ENCODE assay signal across 29 cellular contexts in genomic region chr11:98130117-98130625, GRCh38.
"Had no signal": no experiment of that assay in that cellular context is flagged by ENCODE, and none has a peak within 500 bp of the region (broad histone marks: within the 10 kb centered on the region; RNA-seq: fewer than 3 reads in every experiment).

No MANE protein-coding gene starts in this region.

- H3K9me3 Mint-ChIP-seq: type B pancreatic cell had no signal

- H3K4me1 Mint-ChIP-seq: stimulated activated effector memory CD8-positive, alpha-beta T cell treated with anti-CD3 and anti-CD28 coated beads, Interleukin-12 subunit alpha, Interleukin-12 subunit beta, amount 100 ng/mL, for 72 hours; stimulated activated memory B cell treated with anti-CD40 and anti-IgM and Interleukin-4, amounts not matched to agents 10 μg/mL and 1 μg/mL and 100 μg/mL, for 72 hours; stimulated activated naive B cell treated with anti-CD40 and anti-IgM and Interleukin-4, amounts not matched to agents 10 μg/mL and 1 μg/mL and 100 μg/mL, for 72 hours; stimulated activated naive CD8-positive, alpha-beta T cell treated with anti-CD3 and anti-CD28 coated beads, Interleukin-15, amount 100 ng/mL, for 72 hours had no signal

- H3K4me3 ChIP-seq: stomach, suprapubic skin, testis, thoracic aorta, thyroid gland, tibial artery, tibial nerve, transverse colon, upper lobe of left lung, upper lobe of right lung, uterus, vagina had no signal

- H3K36me3 Mint-ChIP-seq: stimulated activated effector memory CD8-positive, alpha-beta T cell treated with anti-CD3 and anti-CD28 coated beads, Interleukin-12 subunit alpha, Interleukin-12 subunit beta, amount 100 ng/mL, for 72 hours; stimulated activated memory B cell treated with anti-CD40 and anti-IgM and Interleukin-4, amounts not matched to agents 10 μg/mL and 1 μg/mL and 100 μg/mL, for 72 hours; stimulated activated naive B cell treated with anti-CD40 and anti-IgM and Interleukin-4, amounts not matched to agents 10 μg/mL and 1 μg/mL and 100 μg/mL, for 72 hours; type B pancreatic cell had no signal

- FAIRE-seq: urothelium cell line had no signal

- ATAC-seq: stimulated activated effector memory CD8-positive, alpha-beta T cell treated with anti-CD3 and anti-CD28 coated beads, Interleukin-12 subunit alpha, Interleukin-12 subunit beta, amount 100 ng/mL, for 72 hours; stimulated activated memory B cell treated with anti-CD40 and anti-IgM and Interleukin-4, amounts not matched to agents 10 μg/mL and 1 μg/mL and 100 μg/mL, for 72 hours; stimulated activated naive B cell treated with anti-CD40 and anti-IgM and Interleukin-4, amounts not matched to agents 10 μg/mL and 1 μg/mL and 100 μg/mL, for 72 hours; stimulated activated naive CD8-positive, alpha-beta T cell treated with anti-CD3 and anti-CD28 coated beads, Interleukin-15, amount 100 ng/mL, for 72 hours; stimulated activated naive CD8-positive, alpha-beta T cell treated with anti-CD3 and anti-CD28 coated beads, Interleukin-15, Interleukin-2, amounts not matched to agents 100 U/mL and 50 U/mL, for 24 hours; upper lobe of right lung had no signal

- H3K27ac Mint-ChIP-seq: stimulated activated effector memory CD8-positive, alpha-beta T cell treated with anti-CD3 and anti-CD28 coated beads, Interleukin-12 subunit alpha, Interleukin-12 subunit beta, amount 100 ng/mL, for 72 hours; stimulated activated memory B cell treated with anti-CD40 and anti-IgM and Interleukin-4, amounts not matched to agents 10 μg/mL and 1 μg/mL and 100 μg/mL, for 72 hours; stimulated activated naive B cell treated with anti-CD40 and anti-IgM and Interleukin-4, amounts not matched to agents 10 μg/mL and 1 μg/mL and 100 μg/mL, for 72 hours; stimulated activated naive CD8-positive, alpha-beta T cell treated with anti-CD3 and anti-CD28 coated beads, Interleukin-15, amount 100 ng/mL, for 72 hours; stimulated activated naive CD8-positive, alpha-beta T cell treated with anti-CD3 and anti-CD28 coated beads, Interleukin-15, Interleukin-2, amounts not matched to agents 100 ng/mL and 50 ng/mL, for 24 hours; type B pancreatic cell had no signal

- H3K27me3 ChIP-seq: stomach, suprapubic skin, testis, thyroid gland, tibial artery, tibial nerve, transverse colon, upper lobe of left lung, upper lobe of right lung, uterus, vagina had no signal

- DNase-seq: stimulated activated CD4-positive, alpha-beta T cell treated with anti-CD3 and anti-CD28 coated beads, Interleukin-2, amount 100 ng/mL, for 48 hours; stimulated activated CD4-positive, alpha-beta T cell treated with anti-CD3 and anti-CD28 coated beads, Interleukin-4, amount 100 ng/mL, for 1 hour; stimulated activated CD4-positive, alpha-beta T cell treated with anti-CD3 and anti-CD28 coated beads, Interleukin-4, amount 100 ng/mL, for 24 hours; stimulated activated CD4-positive, alpha-beta T cell treated with anti-CD3 and anti-CD28 coated beads, Interleukin-4, amount 100 ng/mL, for 4 hours; stimulated activated CD8-positive, alpha-beta memory T cell treated with anti-CD3 and anti-CD28 coated beads, Interleukin-4, amount 100 ng/mL, for 48 hours; stimulated activated naive B cell treated with anti-CD40 and anti-IgM and Interleukin-4, amounts not matched to agents 10 μg/mL and 1 μg/mL and 100 μg/mL, for 72 hours; stimulated activated naive CD4-positive, alpha-beta T cell; stimulated activated naive CD4-positive, alpha-beta T cell treated with Interleukin-2 at 50 U/mL for 16 hours; stimulated activated naive CD8-positive, alpha-beta T cell treated with anti-CD3 and anti-CD28 coated beads, Interleukin-15, amount 100 ng/mL, for 72 hours; stimulated activated naive CD8-positive, alpha-beta T cell treated with anti-CD3 and anti-CD28 coated beads, Interleukin-15, Interleukin-2, amounts not matched to agents 100 U/mL and 50 U/mL, for 24 hours; stomach; substantia nigra; testis; thyroid gland; tibial artery; transverse colon; trophoblast cell; upper lobe of left lung; upper lobe of right lung; uterus had no signal

- H3K27me3 Mint-ChIP-seq: stimulated activated memory B cell treated with anti-CD40 and anti-IgM and Interleukin-4, amounts not matched to agents 10 μg/mL and 1 μg/mL and 100 μg/mL, for 72 hours; stimulated activated naive B cell treated with anti-CD40 and anti-IgM and Interleukin-4, amounts not matched to agents 10 μg/mL and 1 μg/mL and 100 μg/mL, for 72 hours; stimulated activated naive CD8-positive, alpha-beta T cell treated with anti-CD3 and anti-CD28 coated beads, Interleukin-15, amount 100 ng/mL, for 72 hours; stimulated activated naive CD8-positive, alpha-beta T cell treated with anti-CD3 and anti-CD28 coated beads, Interleukin-15, Interleukin-2, amounts not matched to agents 100 ng/mL and 50 ng/mL, for 24 hours; type B pancreatic cell had no signal

- H3K4me3 Mint-ChIP-seq: stimulated activated effector memory CD8-positive, alpha-beta T cell treated with anti-CD3 and anti-CD28 coated beads, Interleukin-12 subunit alpha, Interleukin-12 subunit beta, amount 100 ng/mL, for 72 hours; stimulated activated memory B cell treated with anti-CD40 and anti-IgM and Interleukin-4, amounts not matched to agents 10 μg/mL and 1 μg/mL and 100 μg/mL, for 72 hours; stimulated activated naive B cell treated with anti-CD40 and anti-IgM and Interleukin-4, amounts not matched to agents 10 μg/mL and 1 μg/mL and 100 μg/mL, for 72 hours; stimulated activated naive CD8-positive, alpha-beta T cell treated with anti-CD3 and anti-CD28 coated beads, Interleukin-15, amount 100 ng/mL, for 72 hours; stimulated activated naive CD8-positive, alpha-beta T cell treated with anti-CD3 and anti-CD28 coated beads, Interleukin-15, Interleukin-2, amounts not matched to agents 100 ng/mL and 50 ng/mL, for 24 hours; type B pancreatic cell had no signal

- H3K27ac ChIP-seq: stomach, suprapubic skin, testis, thoracic aorta, thyroid gland, tibial artery, tibial nerve, transverse colon, upper lobe of left lung, upper lobe of right lung, uterus, vagina had no signal

- H3K9me3 ChIP-seq: testis, thoracic aorta, thyroid gland, tibial artery, tibial nerve, upper lobe of right lung, uterus, vagina had no signal

- H3K4me1 ChIP-seq: stomach, suprapubic skin, testis, thyroid gland, tibial artery, tibial nerve, transverse colon, upper lobe of left lung, upper lobe of right lung, uterus, vagina had no signal

- H3K36me3 ChIP-seq: stomach, suprapubic skin, thoracic aorta, thyroid gland, tibial artery, tibial nerve, transverse colon, upper lobe of left lung, upper lobe of right lung, uterus, vagina had no signal
